Comparison of ENCODE assay signal across 8 cellular contexts in the genomic region with DNA sequence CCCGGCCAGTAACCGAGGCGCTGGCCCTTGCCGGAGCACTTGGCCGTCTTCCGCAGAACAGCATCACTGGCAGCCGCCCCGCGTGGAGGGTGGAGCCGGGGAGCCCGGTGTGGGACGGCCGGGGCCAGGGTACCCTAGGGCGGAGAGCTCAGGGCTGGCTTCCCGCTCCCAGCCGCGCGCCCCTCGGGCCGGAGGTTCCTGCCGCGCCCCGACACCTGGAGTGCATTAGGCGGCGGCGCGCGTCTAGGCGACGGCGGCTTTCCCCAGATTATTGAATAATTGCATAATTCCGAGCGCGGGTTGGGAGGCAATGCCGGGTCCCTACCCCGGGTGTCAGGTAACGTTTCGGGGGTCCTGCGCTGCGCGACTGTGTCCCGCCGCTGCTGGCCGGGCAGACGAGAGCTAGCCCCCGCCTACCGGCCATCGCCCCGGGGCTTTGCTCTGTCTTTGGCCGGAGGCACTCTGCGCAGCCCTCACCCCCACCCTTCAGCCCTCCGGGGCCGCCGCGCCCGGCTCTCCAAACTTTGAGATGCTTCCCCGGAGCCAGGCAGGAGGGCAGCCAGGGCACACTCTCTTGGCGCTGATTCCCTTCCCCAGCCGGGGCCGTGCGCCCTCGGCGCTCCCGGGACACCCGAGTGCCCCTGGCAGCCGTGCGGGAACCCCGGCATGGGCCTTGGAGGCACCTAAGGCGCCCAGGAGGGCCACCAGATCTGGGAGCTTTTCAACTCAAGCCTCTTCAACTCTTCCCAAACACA. TPM values are rescaled to one million over a fixed set of nuclear protein-coding genes. Genes with fewer than 3 reads are reported as not detected.
DNase-seq lines count a peak whose midpoint lies in the region; ATAC-seq and TF ChIP-seq lines count a peak whose summit lies in the region.

No MANE protein-coding gene starts in this region.

- no peaks in the 10 kb centered on the region for H3K36me3 Mint-ChIP-seq in natural killer cell

- TF ChIP-seq CTCF in lower leg skin (IDR thresholded peaks at IDR 0.05), result no peak
- TF ChIP-seq CTCF in thyroid gland (IDR thresholded peaks at IDR 0.05), result no peak
- no peak for TF ChIP-seq CTCF in natural killer cell (IDR thresholded peaks at IDR 0.05)

- no peaks in the 10 kb centered on the region for H3K9me3 ChIP-seq in MG63
- H3K9me3 ChIP-seq in duodenal mucosa (ENCODE audit: control insufficient read depth in 1 of 2, low read length in 2 of 2), result no peaks in the 10 kb centered on the region
- H3K9me3 ChIP-seq in thyroid gland, result no peaks in the 10 kb centered on the region

- H3K9ac ChIP-seq in duodenal mucosa (ENCODE audit: low read depth in 1 of 2, low read length in 2 of 2), result no peak overlapping the region

- ATAC-seq in natural killer cell (no peak), HG02840 (IDR thresholded peaks at IDR 0.05; ENCODE audit: low FRiP score, unreplicated experiment) (no peak)

- H3K4me3 ChIP-seq in MG63 (peak overlapping the region; percentile 73), duodenal mucosa (ENCODE audit: low read depth in 1 of 2, low read length in 2 of 2) (peak overlapping the region; percentile 53 to 59), lower leg skin (ENCODE audit: low read depth, poor library complexity, severe bottlenecking) (peak overlapping the region; percentile 7), thyroid gland (replicated peaks in 1 of 3) (peak overlapping the region in 1 of 3 donors; percentile 37)

- no peak overlapping the region for H3K27ac Mint-ChIP-seq in natural killer cell

- peaks cover 32 to 61% of the 10 kb centered on the region in 2 donors for H3K27me3 Mint-ChIP-seq in natural killer cell (ENCODE audit: low read depth in 2 of 2)

- H3K27me3 ChIP-seq in MG63, result peaks cover 2% of the 10 kb centered on the region; the same call in 1 of the 2 replicates
- peaks cover 39 to 45% of the 10 kb centered on the region in 2 donors for H3K27me3 ChIP-seq in duodenal mucosa (ENCODE audit: control insufficient read depth in 1 of 2, insufficient read depth in 2 of 2, low read length in 2 of 2)
- no peaks in the 10 kb centered on the region for H3K27me3 ChIP-seq in thyroid gland

- DNase-seq in MG63, result peak; percentile 64
- peak; percentile 13 to 89 for DNase-seq in lower leg skin (ENCODE audit: low spot score in 2 of 2)
- DNase-seq in thyroid gland, result peak; percentile 5 to 11
- DNase-seq in effector CD4-positive, alpha-beta T cell, result no peak
- DNase-seq in natural killer cell, result no peak
- DNase-seq in activated T-cell treated with anti-CD3 and anti-CD28 coated beads, Interleukin-2, amount 50 U/mL, for 1 hour, result no peak

- H3K36me3 ChIP-seq in MG63, result peaks cover 5% of the 10 kb centered on the region
- no peaks in the 10 kb centered on the region for H3K36me3 ChIP-seq in duodenal mucosa (ENCODE audit: control insufficient read depth in 1 of 2, insufficient read depth in 2 of 2, low read length in 2 of 2)
- H3K36me3 ChIP-seq in thyroid gland, result no peaks in the 10 kb centered on the region

- H3K4me1 ChIP-seq in duodenal mucosa (ENCODE audit: control insufficient read depth in 1 of 2, insufficient read depth in 2 of 2, low read length in 2 of 2) (peaks cover 4 to 13% of the 10 kb centered on the region in 2 donors), thyroid gland (peaks cover 11 to 17% of the 10 kb centered on the region in 2 donors)

- H3K27ac ChIP-seq in duodenal mucosa (ENCODE audit: low read depth, low read length) (no peak overlapping the region), thyroid gland (peak overlapping the region in 1 of 3 donors; percentile 38)

- 0 to 1% methylated on average over 12 to 24 of the region's 69 CpGs for WGBS in lower leg skin, 2 donors
- WGBS in thyroid gland, 2 donors, result 2 to 19% methylated on average over 15 to 28 of the region's 69 CpGs

- no peaks in the 10 kb centered on the region for H3K4me1 Mint-ChIP-seq in natural killer cell

- no peak overlapping the region for H3K4me3 Mint-ChIP-seq in natural killer cell

- TF ChIP-seq POLR2A in lower leg skin (IDR thresholded peaks at IDR 0.05), result no peak
- no peak for TF ChIP-seq POLR2A in thyroid gland (IDR thresholded peaks at IDR 0.05)

- intact Hi-C loops in lower leg skin (cut with DNase I; ENCODE audit: low total_unique reads), result no loop called here
- intact Hi-C loops in thyroid gland (cut with DNase I), result no loop called here
- intact Hi-C loops in natural killer cell (cut with micrococcal nuclease), result no loop called here

- no peaks in the 10 kb centered on the region for H3K9me3 Mint-ChIP-seq in natural killer cell

RNA-seq across cellular contexts. Expression of gene ITGA11, which starts 0.7 kb away (rescaled TPM):
- total RNA-seq in MG63 (2014; rRNA removed; shearing (Covaris generic); ENCODE audit: low replicate concordance), result 41.0 and 63.4 TPM in 2 replicates
- total RNA-seq in lower leg skin, result 1 to 10 TPM in 2 of 4 donors, under 1 TPM in 2; 0.51 to 3.5 (median 2.0) TPM
- 1 to 10 TPM; 3.0 to 6.1 (median 4.3) TPM for total RNA-seq in thyroid gland
- not detected for total RNA-seq in natural killer cell

Comparison
In these comparisons a context has a peak if more than half of its experiments do, and no peak if none do; other contexts are left out.
1. DNase-seq: peak in MG63 (single experiment), lower leg skin (2 of 2) and thyroid gland (2 of 2); none in effector CD4-positive, alpha-beta T cell (single experiment), natural killer cell (single experiment) and activated T-cell treated with anti-CD3 and anti-CD28 coated beads, Interleukin-2, amount 50 U/mL, for 1 hour (single experiment).